1 cellular context compared by ENCODE assay signal in the genomic region with DNA sequence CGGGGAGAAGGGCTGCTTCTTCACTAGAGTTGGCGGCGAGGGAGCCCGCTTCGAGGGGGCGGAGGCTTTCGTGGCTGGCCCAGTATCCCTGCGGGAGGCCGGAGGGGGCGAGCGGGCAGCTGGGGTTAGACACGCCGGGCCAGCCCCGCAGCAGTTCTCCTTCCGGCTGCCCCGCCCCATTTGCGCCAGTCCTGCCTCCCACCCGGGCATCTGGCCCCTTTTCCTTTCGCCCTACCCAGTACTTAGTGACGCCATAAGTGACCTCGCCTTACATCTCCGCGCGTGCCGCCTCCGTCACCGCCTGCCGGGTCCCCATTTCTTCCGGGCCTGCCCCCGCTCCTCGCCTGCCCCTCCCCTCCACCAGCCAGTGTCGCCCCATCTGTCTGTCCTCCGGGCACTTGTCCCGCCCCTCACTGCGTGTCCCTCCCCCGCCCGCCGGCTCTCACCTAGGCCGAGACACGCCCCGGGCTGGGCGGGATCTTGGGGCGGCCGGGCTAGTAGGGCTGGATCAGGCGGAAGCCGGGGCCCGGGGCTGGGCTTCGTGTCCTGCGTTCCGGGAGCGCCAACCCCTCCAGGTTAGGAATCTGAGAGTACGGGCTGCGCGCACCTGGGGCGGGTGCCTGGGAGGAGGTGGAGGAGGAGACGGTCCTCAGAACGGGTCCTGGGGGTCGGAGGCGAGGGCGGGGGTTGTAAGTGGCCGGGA.
TF ChIP-seq lines count a peak whose summit lies in the region.

No MANE protein-coding gene starts in this region.

TF ChIP-seq in K562, 482 proteins besides CTCF, POLR2A, EP300 and RAD21 (continued from another document):
- peak; percentile 98 for TF ChIP-seq CREM (IDR thresholded peaks at IDR 0.05; ENCODE audit: low read depth)
- TF ChIP-seq, protein P1, sequence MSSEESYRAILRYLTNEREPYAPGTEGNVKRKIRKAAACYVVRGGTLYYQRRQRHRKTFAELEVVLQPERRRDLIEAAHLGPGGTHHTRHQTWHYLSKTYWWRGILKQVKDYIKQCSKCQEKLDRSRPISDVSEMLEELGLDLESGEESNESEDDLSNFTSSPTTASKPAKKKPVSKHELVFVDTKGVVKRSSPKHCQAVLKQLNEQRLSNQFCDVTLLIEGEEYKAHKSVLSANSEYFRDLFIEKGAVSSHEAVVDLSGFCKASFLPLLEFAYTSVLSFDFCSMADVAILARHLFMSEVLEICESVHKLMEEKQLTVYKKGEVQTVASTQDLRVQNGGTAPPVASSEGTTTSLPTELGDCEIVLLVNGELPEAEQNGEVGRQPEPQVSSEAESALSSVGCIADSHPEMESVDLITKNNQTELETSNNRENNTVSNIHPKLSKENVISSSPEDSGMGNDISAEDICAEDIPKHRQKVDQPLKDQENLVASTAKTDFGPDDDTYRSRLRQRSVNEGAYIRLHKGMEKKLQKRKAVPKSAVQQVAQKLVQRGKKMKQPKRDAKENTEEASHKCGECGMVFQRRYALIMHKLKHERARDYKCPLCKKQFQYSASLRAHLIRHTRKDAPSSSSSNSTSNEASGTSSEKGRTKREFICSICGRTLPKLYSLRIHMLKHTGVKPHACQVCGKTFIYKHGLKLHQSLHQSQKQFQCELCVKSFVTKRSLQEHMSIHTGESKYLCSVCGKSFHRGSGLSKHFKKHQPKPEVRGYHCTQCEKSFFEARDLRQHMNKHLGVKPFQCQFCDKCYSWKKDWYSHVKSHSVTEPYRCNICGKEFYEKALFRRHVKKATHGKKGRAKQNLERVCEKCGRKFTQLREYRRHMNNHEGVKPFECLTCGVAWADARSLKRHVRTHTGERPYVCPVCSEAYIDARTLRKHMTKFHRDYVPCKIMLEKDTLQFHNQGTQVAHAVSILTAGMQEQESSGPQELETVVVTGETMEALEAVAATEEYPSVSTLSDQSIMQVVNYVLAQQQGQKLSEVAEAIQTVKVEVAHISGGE (CRISPR knock-in tag; IDR thresholded peaks at IDR 0.05) = peak in 1 of 3 experiments; percentile 88; a peak in 2 of 6 replicates
- TF ChIP-seq ZNF253 (CRISPR knock-in tag; conservative IDR thresholded peaks at IDR 0.05) = no peak
- 0 out of 2 replicates have a peak, but pooled peaks have one; percentile 11 for TF ChIP-seq ZBTB1 (CRISPR knock-in tag; IDR thresholded peaks at IDR 0.05; ENCODE audit: borderline replicate concordance, low read depth)
- TF ChIP-seq, protein P2, sequence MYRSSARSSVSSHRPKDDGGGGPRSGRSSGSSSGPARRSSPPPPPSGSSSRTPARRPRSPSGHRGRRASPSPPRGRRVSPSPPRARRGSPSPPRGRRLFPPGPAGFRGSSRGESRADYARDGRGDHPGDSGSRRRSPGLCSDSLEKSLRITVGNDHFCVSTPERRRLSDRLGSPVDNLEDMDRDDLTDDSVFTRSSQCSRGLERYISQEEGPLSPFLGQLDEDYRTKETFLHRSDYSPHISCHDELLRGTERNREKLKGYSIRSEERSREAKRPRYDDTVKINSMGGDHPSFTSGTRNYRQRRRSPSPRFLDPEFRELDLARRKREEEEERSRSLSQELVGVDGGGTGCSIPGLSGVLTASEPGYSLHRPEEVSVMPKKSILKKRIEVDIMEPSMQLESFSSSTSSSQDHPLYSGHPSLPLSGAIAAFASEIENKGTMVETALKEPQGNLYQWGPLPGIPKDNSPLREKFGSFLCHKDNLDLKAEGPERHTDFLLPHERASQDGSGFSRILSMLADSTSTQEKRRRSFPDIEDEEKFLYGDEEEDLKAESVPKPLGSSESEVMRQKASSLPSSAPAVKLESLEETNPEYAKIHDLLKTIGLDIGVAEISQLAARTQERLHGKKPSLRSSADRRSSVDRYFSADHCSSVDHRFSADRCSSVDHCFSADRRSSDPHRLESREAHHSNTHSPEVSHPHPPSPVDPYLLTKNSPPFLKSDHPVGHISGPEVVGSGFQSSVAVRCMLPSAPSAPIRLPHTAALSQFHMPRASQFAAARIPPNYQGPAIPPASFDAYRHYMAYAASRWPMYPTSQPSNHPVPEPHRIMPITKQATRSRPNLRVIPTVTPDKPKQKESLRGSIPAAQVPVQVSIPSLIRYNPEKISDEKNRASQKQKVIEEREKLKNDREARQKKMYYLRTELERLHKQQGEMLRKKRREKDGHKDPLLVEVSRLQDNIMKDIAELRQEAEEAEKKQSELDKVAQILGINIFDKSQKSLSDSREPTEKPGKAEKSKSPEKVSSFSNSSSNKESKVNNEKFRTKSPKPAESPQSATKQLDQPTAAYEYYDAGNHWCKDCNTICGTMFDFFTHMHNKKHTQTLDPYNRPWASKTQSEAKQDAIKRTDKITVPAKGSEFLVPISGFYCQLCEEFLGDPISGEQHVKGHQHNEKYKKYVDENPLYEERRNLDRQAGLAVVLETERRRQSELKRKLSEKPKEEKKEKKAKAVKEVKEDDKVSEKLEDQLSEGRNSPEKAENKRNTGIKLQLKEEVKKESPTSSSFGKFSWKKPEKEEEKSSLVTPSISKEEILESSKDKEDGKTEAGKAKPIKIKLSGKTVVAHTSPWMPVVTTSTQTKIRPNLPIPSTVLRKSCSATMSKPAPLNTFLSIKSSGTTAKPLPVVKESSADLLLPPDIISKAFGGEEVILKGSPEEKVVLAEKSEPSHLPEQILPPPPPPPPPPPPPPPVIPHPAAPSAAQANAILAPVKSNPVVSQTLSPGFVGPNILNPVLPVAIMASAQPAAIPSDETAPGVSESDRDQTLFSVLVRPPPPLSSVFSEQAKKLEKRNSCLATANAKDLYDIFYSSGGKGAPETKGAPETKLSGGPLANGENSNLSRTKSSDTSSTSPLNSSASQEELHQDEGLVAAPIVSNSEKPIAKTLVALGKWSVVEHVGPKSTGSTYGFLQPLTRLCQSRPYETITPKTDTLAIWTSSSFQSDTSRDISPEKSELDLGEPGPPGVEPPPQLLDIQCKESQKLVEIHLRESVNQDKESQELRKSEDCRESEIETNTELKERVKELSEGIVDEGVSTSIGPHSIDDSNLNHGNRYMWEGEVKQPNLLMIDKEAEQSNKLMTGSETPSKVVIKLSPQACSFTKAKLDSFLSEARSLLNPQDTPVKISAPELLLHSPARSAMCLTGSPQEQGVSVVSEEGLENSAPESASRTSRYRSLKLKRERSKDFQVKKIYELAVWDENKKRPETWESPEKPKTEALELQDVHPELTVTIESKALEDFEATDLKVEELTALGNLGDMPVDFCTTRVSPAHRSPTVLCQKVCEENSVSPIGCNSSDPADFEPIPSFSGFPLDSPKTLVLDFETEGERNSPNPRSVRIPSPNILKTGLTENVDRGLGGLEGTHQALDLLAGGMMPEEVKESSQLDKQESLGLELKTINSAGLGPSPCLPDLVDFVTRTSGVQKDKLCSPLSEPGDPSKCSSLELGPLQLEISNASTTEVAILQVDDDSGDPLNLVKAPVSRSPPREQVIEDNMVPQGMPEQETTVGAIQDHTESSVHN (IDR thresholded peaks at IDR 0.05; ENCODE audit: borderline replicate concordance in 1 of 2, low read depth in 1 of 2) = no peak
- TF ChIP-seq TARDBP (IDR thresholded peaks at IDR 0.05) = peak; percentile 43; the same call in 1 of the 2 replicates
- TF ChIP-seq, protein P3, sequence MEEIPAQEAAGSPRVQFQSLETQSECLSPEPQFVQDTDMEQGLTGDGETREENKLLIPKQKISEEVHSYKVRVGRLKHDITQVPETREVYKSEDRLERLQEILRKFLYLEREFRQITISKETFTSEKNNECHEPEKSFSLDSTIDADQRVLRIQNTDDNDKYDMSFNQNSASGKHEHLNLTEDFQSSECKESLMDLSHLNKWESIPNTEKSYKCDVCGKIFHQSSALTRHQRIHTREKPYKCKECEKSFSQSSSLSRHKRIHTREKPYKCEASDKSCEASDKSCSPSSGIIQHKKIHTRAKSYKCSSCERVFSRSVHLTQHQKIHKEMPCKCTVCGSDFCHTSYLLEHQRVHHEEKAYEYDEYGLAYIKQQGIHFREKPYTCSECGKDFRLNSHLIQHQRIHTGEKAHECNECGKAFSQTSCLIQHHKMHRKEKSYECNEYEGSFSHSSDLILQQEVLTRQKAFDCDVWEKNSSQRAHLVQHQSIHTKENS (CRISPR knock-in tag; IDR thresholded peaks at IDR 0.05) = no peak
TF ChIP-seq in K562: peak in this region for 87.
